ENCODE assay signal across 8 cellular contexts in genomic region chr13:20773194-20774080, GRCh38. TPM values are rescaled to one million over a fixed set of nuclear protein-coding genes. Genes with fewer than 3 reads are reported as not detected.
DNase-seq lines count a peak whose midpoint lies in the region; ATAC-seq and TF ChIP-seq lines count a peak whose summit lies in the region.

EEF1AKMT1 (minus strand) TSS chr13:20773961; CDS start chr13:20757598, 16,363 bp downstream.

- peak within 1 kb of the TSS; percentile 94 for H3K14ac ChIP-seq in H9 (ENCODE audit: insufficient read depth, low read length)

- H3K23me2 ChIP-seq in H9 (ENCODE audit: insufficient read length, low read depth, low read length, poor library complexity, severe bottlenecking): peaks cover 6% of the 10 kb centered on the region

- no peak within 1 kb of the TSS for H2BK120ac ChIP-seq in H9 (ENCODE audit: low read depth, low read length, poor library complexity, severe bottlenecking)

- TF ChIP-seq EP300 in neural cell (conservative IDR thresholded peaks at IDR 0.05; ENCODE audit: poor library complexity, severe bottlenecking): no peak

- no peak for TF ChIP-seq CTCF in H9 (conservative IDR thresholded peaks at IDR 0.05)
- TF ChIP-seq CTCF in fibroblast of villous mesenchyme (IDR thresholded peaks at IDR 0.05; ENCODE audit: insufficient read depth, low read depth, low read length): no peak
- TF ChIP-seq CTCF in neural cell (IDR thresholded peaks at IDR 0.05; ENCODE audit: poor library complexity, severe bottlenecking): no peak

- no peak within 1 kb of the TSS for H4K8ac ChIP-seq in H9 (replicated peaks; ENCODE audit: insufficient read length, low read depth, low read length)

- H3K23ac ChIP-seq in H9 (ENCODE audit: insufficient read length, low read depth, low read length): no peak within 1 kb of the TSS

- H3K9ac ChIP-seq in ES-I3 (ENCODE audit: low read depth, low read length): peak within 1 kb of the TSS; percentile 72
- peak within 1 kb of the TSS; percentile 93 for H3K9ac ChIP-seq in H9 (ENCODE audit: extremely low read depth, insufficient read length, low read length)
- H3K9ac ChIP-seq in neural cell (ENCODE audit: low read length): peak within 1 kb of the TSS; percentile 71

- H4K91ac ChIP-seq in H9 (ENCODE audit: insufficient read length, low read depth, low read length): no peak within 1 kb of the TSS

- H3K79me2 ChIP-seq in H9 (ENCODE audit: insufficient read depth, low read length) (no peaks in the 10 kb centered on the region), neural cell (replicated peaks; ENCODE audit: insufficient read depth, low read length) (no peaks in the 10 kb centered on the region)

- H3K36me3 ChIP-seq in ES-I3 (ENCODE audit: insufficient read depth, low read length): peaks cover 7% of the 10 kb centered on the region
- peaks cover 38% of the 10 kb centered on the region for H3K36me3 ChIP-seq in MG63
- H3K36me3 ChIP-seq in neural cell (ENCODE audit: insufficient read depth, low read length): no peaks in the 10 kb centered on the region

- H3K4me2 ChIP-seq in H9 (ENCODE audit: insufficient read depth, insufficient read length, low read length) (peak within 1 kb of the TSS; percentile 66), neural cell (ENCODE audit: low read length) (peak within 1 kb of the TSS; percentile 33)

- H3K18ac ChIP-seq in H9 (ENCODE audit: insufficient read length, low read depth, low read length): peak within 1 kb of the TSS; percentile 94

- H3K27ac ChIP-seq in H9 (ENCODE audit: insufficient read length, low read depth, low read length) (no peak within 1 kb of the TSS), neural cell (ENCODE audit: low read length) (peak within 1 kb of the TSS; percentile 69)

- H3K79me1 ChIP-seq in H9 (ENCODE audit: insufficient read depth, low read depth, low read length, poor library complexity, severe bottlenecking): no peaks in the 10 kb centered on the region

- no peak within 1 kb of the TSS for H3K4ac ChIP-seq in H9 (ENCODE audit: low read depth, low read length)

- H3F3A ChIP-seq in neural cell (ENCODE audit: insufficient read depth, low read length, poor library complexity, severe bottlenecking): no peaks in the 10 kb centered on the region

- H3K9me3 ChIP-seq in ES-I3 (ENCODE audit: control insufficient read depth, insufficient read depth, low read length): peaks cover 4% of the 10 kb centered on the region; the same call in 1 of the 2 replicates
- H3K9me3 ChIP-seq in H9 (ENCODE audit: control insufficient read depth, low read depth, low read length): no peaks in the 10 kb centered on the region
- peaks cover 22% of the 10 kb centered on the region for H3K9me3 ChIP-seq in MG63
- peaks cover 8% of the 10 kb centered on the region for H3K9me3 ChIP-seq in neural cell (ENCODE audit: low read length)

- H2BK5ac ChIP-seq in H9 (ENCODE audit: insufficient read length, low read length): no peak within 1 kb of the TSS

- no peaks in the 10 kb centered on the region for H4K20me1 ChIP-seq in H9 (ENCODE audit: control insufficient read depth, insufficient read depth, insufficient read length)
- no peaks in the 10 kb centered on the region for H4K20me1 ChIP-seq in neural cell (ENCODE audit: insufficient read depth)

- no peak within 1 kb of the TSS for H4K5ac ChIP-seq in H9 (ENCODE audit: insufficient read length, low read depth, low read length)

- H3K4me3 Mint-ChIP-seq in H9: peak within 1 kb of the TSS; percentile 87 to 90
- H3K4me3 Mint-ChIP-seq in stimulated activated naive CD8-positive, alpha-beta T cell treated with anti-CD3 and anti-CD28 coated beads, Interleukin-15, amount 100 ng/mL, for 72 hours: peak within 1 kb of the TSS; percentile 87 to 91

- no peak within 1 kb of the TSS for H2BK20ac ChIP-seq in H9 (ENCODE audit: low read depth, low read length, poor library complexity, severe bottlenecking)

- no peak within 1 kb of the TSS for H2AK5ac ChIP-seq in H9 (ENCODE audit: insufficient read length, low read length)

- peaks cover 15 to 22% of the 10 kb centered on the region in 2 experiments for H3K4me1 Mint-ChIP-seq in H9
- peaks cover 50% of the 10 kb centered on the region for H3K4me1 Mint-ChIP-seq in stimulated activated naive CD8-positive, alpha-beta T cell treated with anti-CD3 and anti-CD28 coated beads, Interleukin-15, amount 100 ng/mL, for 72 hours

- peak; percentile 94 for ATAC-seq in stimulated activated naive CD8-positive, alpha-beta T cell treated with anti-CD3 and anti-CD28 coated beads, Interleukin-15, amount 100 ng/mL, for 72 hours

- DNase-seq in H9 (peak; percentile 95), MG63 (peak; percentile 92), SHP77 (lab: John Stamatoyannopoulos, UW) (peak; percentile 84 to 88), activated gamma-delta T cell (lab: John Stamatoyannopoulos, UW) (peak; percentile 90), fibroblast of villous mesenchyme (ENCODE audit: low read depth) (peak; percentile 95)
- DNase-seq in stimulated activated naive CD8-positive, alpha-beta T cell treated with anti-CD3 and anti-CD28 coated beads, Interleukin-15, amount 100 ng/mL, for 72 hours: peak; percentile 95 to 96

- no peak within 1 kb of the TSS for H3K56ac ChIP-seq in H9 (ENCODE audit: insufficient read length, low read depth, low read length)

- H3K27ac Mint-ChIP-seq in H9: peak within 1 kb of the TSS; percentile 96 to 99 (median 99)
- peak within 1 kb of the TSS; percentile 98 to 99 for H3K27ac Mint-ChIP-seq in stimulated activated naive CD8-positive, alpha-beta T cell treated with anti-CD3 and anti-CD28 coated beads, Interleukin-15, amount 100 ng/mL, for 72 hours

- no CpG with 5 or more reads among the region's 72 CpGs for WGBS in H9 (ENCODE audit: extremely low coverage, insufficient read length, low lambda C conversion rate)

- H3K4me3 ChIP-seq in MG63 (peak within 1 kb of the TSS; percentile 71), fibroblast of villous mesenchyme (ENCODE audit: low read depth, low read length) (peak within 1 kb of the TSS; percentile 75), neural cell (ENCODE audit: low read length) (peak within 1 kb of the TSS; percentile 72)

- no peak for TF ChIP-seq RAD21 in neural cell (conservative IDR thresholded peaks at IDR 0.05)

- no peak within 1 kb of the TSS for H2BK12ac ChIP-seq in H9 (ENCODE audit: insufficient read length, low read depth, low read length)

- H2BK15ac ChIP-seq in H9 (ENCODE audit: low read depth, low read length): no peak within 1 kb of the TSS

- peaks cover 3% of the 10 kb centered on the region; the same call in 1 of the 2 replicates for H3K27me3 Mint-ChIP-seq in H9 (ENCODE audit: low read depth)
- no peaks in the 10 kb centered on the region for H3K27me3 Mint-ChIP-seq in stimulated activated naive CD8-positive, alpha-beta T cell treated with anti-CD3 and anti-CD28 coated beads, Interleukin-15, amount 100 ng/mL, for 72 hours

- peaks cover 6% of the 10 kb centered on the region for H3K4me1 ChIP-seq in ES-I3 (ENCODE audit: insufficient read depth, low read length)
- H3K4me1 ChIP-seq in H9 (ENCODE audit: insufficient read depth, low read length): no peaks in the 10 kb centered on the region

- H3K9me2 ChIP-seq in neural cell (ENCODE audit: insufficient read depth, low read length): no peaks in the 10 kb centered on the region

- H2AFZ ChIP-seq in H9 (ENCODE audit: low read length) (no peak within 1 kb of the TSS), neural cell (ENCODE audit: low read depth, low read length) (peak within 1 kb of the TSS; percentile 46)

- H3K27me3 ChIP-seq in H9 (ENCODE audit: insufficient read depth, low read length) (no peaks in the 10 kb centered on the region), MG63 (no peaks in the 10 kb centered on the region), neural cell (ENCODE audit: insufficient read depth, low read depth, low read length) (no peaks in the 10 kb centered on the region)

- H3K9me3 Mint-ChIP-seq in H9: peaks cover 8 to 12% of the 10 kb centered on the region in 2 experiments
- peaks cover 8 to 12% of the 10 kb centered on the region in 2 donors for H3K9me3 Mint-ChIP-seq in stimulated activated naive CD8-positive, alpha-beta T cell treated with anti-CD3 and anti-CD28 coated beads, Interleukin-15, amount 100 ng/mL, for 72 hours

- peaks cover 17 to 31% (median 18%) of the 10 kb centered on the region in 3 experiments for H3K36me3 Mint-ChIP-seq in H9 (ENCODE audit: insufficient read depth in 1 of 3, low read depth in 3 of 3)

- no peak within 1 kb of the TSS for H3T11ph ChIP-seq in H9 (ENCODE audit: low read length)

TF ChIP-seq in neural cell, 6 proteins besides CTCF, POLR2A, EP300 and RAD21:
- TF ChIP-seq POLR2AphosphoS5 (IDR thresholded peaks at IDR 0.05): peak; percentile 81
- TF ChIP-seq TAF1 (IDR thresholded peaks at IDR 0.05; ENCODE audit: low read depth): no peak

RNA-seq across cellular contexts. Expression of gene EEF1AKMT1, which starts in this region (rescaled TPM):
- total RNA-seq in H9 (2021): 5.1 and 6.1 TPM in 2 replicates
- 14.4 and 41.1 TPM in 2 replicates for total RNA-seq in MG63 (2014; rRNA removed; shearing (Covaris generic); ENCODE audit: low replicate concordance)
- 10.6 and 16.4 TPM in 2 replicates for total RNA-seq in fibroblast of villous mesenchyme
- polyA plus RNA-seq in neural cell: 4.5 and 8.2 TPM in 2 replicates
- 3.2 and 5.7 TPM in 2 replicates for polyA minus RNA-seq in neural cell
